In the genomic region with DNA sequence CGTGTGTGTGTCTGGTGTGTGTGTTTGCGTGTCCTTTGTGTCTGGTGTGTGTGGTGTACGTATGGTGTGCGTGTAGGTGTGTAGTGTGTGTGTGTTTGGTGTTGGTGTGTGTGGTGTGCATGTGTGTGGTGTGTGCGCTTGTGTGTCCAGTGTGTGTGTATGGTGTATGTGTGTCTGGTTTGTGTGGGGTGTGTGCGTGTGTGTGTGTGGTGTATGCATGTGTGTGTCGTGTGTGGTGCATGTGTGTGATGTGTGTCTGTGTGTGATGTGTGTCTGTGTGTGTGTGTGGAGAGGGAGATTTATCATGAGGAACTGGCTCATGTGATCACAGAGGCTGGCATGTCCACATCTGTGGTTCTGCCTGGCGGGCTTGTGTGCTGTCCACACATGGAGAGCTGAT, we compare ENCODE assay signal across 1 cellular context.
A peak's percentile ranks its signal among the peaks of the same experiment; 100 is the strongest.
TF ChIP-seq lines count a peak whose summit lies in the region.

No MANE protein-coding gene starts in this region.

TF ChIP-seq in HEK293, 187 proteins besides CTCF, POLR2A, EP300 and RAD21 (continued from another document):
- TF ChIP-seq SP2 (tag by site-specific recombination; IDR thresholded peaks at IDR 0.05) (no peak), ZNF837 (tag by site-specific recombination; IDR thresholded peaks at IDR 0.05) (no peak), ZBTB26 (tag by site-specific recombination; optimal IDR thresholded peaks at IDR 0.05) (no peak), ZNF585B (tag by site-specific recombination; IDR thresholded peaks at IDR 0.05) (no peak), ZNF155 (tag by site-specific recombination; IDR thresholded peaks at IDR 0.05) (no peak), ZNF174 (tag by site-specific recombination; IDR thresholded peaks at IDR 0.05) (no peak), ZNF776 (tag by site-specific recombination; IDR thresholded peaks at IDR 0.05; ENCODE audit: borderline replicate concordance) (0 out of 2 replicates have a peak, but pooled peaks have one; percentile 12), ZNF266 (tag by site-specific recombination; IDR thresholded peaks at IDR 0.05; ENCODE audit: low read depth) (no peak), ZNF169 (tag by site-specific recombination; IDR thresholded peaks at IDR 0.05) (no peak), ZNF146 (tag by site-specific recombination; IDR thresholded peaks at IDR 0.05) (no peak), KLF7 (tag by site-specific recombination; IDR thresholded peaks at IDR 0.05; ENCODE audit: borderline replicate concordance) (no peak), FEZF1 (tag by site-specific recombination; IDR thresholded peaks at IDR 0.05) (no peak), ZNF10 (tag by site-specific recombination; IDR thresholded peaks at IDR 0.05) (no peak), ZNF416 (tag by site-specific recombination; IDR thresholded peaks at IDR 0.05) (no peak), ZIC2 (tag by site-specific recombination; IDR thresholded peaks at IDR 0.05) (no peak), ZNF510 (tag by site-specific recombination; IDR thresholded peaks at IDR 0.05; ENCODE audit: insufficient replicate concordance) (no peak), BCL11B (tag by site-specific recombination; IDR thresholded peaks at IDR 0.05; ENCODE audit: low read depth) (no peak), ZNF121 (tag by site-specific recombination; IDR thresholded peaks at IDR 0.05) (no peak), ZNF555 (tag by site-specific recombination; conservative IDR thresholded peaks at IDR 0.05) (no peak), ZNF658 (tag by site-specific recombination; IDR thresholded peaks at IDR 0.05) (peak; percentile 25; the same call in 1 of the 2 replicates), GLIS2 (tag by site-specific recombination; IDR thresholded peaks at IDR 0.05) (no peak), ZNF175 (tag by site-specific recombination; IDR thresholded peaks at IDR 0.05) (peak; percentile 68; the same call in 1 of the 2 replicates), ZNF777 (tag by site-specific recombination; IDR thresholded peaks at IDR 0.05; ENCODE audit: borderline replicate concordance) (0 out of 2 replicates have a peak, but pooled peaks have one; percentile 11), ZNF221 (tag by site-specific recombination; IDR thresholded peaks at IDR 0.05; ENCODE audit: borderline replicate concordance) (no peak)
- TF ChIP-seq, protein P1, sequence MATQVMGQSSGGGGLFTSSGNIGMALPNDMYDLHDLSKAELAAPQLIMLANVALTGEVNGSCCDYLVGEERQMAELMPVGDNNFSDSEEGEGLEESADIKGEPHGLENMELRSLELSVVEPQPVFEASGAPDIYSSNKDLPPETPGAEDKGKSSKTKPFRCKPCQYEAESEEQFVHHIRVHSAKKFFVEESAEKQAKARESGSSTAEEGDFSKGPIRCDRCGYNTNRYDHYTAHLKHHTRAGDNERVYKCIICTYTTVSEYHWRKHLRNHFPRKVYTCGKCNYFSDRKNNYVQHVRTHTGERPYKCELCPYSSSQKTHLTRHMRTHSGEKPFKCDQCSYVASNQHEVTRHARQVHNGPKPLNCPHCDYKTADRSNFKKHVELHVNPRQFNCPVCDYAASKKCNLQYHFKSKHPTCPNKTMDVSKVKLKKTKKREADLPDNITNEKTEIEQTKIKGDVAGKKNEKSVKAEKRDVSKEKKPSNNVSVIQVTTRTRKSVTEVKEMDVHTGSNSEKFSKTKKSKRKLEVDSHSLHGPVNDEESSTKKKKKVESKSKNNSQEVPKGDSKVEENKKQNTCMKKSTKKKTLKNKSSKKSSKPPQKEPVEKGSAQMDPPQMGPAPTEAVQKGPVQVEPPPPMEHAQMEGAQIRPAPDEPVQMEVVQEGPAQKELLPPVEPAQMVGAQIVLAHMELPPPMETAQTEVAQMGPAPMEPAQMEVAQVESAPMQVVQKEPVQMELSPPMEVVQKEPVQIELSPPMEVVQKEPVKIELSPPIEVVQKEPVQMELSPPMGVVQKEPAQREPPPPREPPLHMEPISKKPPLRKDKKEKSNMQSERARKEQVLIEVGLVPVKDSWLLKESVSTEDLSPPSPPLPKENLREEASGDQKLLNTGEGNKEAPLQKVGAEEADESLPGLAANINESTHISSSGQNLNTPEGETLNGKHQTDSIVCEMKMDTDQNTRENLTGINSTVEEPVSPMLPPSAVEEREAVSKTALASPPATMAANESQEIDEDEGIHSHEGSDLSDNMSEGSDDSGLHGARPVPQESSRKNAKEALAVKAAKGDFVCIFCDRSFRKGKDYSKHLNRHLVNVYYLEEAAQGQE (tag by site-specific recombination; IDR thresholded peaks at IDR 0.05) = no peak
- TF ChIP-seq, protein P2, sequence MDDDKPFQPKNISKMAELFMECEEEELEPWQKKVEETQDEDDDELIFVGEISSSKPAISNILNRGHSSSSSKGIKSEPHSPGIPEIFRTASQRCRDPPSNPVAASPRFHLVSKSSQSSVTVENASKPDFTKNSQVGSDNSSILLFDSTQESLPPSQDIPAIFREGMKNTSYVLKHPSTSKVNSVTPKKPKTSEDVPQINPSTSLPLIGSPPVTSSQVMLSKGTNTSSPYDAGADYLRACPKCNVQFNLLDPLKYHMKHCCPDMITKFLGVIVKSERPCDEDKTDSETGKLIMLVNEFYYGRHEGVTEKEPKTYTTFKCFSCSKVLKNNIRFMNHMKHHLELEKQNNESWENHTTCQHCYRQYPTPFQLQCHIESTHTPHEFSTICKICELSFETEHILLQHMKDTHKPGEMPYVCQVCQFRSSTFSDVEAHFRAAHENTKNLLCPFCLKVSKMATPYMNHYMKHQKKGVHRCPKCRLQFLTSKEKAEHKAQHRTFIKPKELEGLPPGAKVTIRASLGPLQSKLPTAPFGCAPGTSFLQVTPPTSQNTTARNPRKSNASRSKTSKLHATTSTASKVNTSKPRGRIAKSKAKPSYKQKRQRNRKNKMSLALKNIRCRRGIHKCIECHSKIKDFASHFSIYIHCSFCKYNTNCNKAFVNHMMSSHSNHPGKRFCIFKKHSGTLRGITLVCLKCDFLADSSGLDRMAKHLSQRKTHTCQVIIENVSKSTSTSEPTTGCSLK (tag by site-specific recombination; IDR thresholded peaks at IDR 0.05) = no peak
- TF ChIP-seq, protein P3, sequence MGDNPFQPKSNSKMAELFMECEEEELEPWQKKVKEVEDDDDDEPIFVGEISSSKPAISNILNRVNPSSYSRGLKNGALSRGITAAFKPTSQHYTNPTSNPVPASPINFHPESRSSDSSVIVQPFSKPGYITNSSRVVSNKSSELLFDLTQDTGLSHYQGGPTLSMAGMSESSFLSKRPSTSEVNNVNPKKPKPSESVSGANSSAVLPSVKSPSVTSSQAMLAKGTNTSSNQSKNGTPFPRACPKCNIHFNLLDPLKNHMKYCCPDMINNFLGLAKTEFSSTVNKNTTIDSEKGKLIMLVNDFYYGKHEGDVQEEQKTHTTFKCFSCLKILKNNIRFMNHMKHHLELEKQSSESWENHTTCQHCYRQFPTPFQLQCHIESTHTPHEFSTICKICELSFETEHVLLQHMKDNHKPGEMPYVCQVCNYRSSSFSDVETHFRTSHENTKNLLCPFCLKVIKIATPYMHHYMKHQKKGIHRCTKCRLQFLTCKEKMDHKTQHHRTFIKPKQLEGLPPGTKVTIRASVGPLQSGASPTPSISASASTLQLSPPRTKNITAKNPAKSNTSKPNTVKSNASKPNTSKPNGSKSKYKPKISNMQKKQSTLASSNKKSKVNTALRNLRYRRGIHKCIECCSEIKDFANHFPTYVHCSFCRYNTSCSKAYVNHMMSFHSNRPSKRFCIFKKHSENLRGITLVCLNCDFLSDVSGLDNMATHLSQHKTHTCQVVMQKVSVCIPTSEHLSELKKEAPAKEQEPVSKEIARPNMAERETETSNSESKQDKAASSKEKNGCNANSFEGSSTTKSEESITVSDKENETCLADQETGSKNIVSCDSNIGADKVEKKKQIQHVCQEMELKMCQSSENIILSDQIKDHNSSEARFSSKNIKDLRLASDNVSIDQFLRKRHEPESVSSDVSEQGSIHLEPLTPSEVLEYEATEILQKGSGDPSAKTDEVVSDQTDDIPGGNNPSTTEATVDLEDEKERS (tag by site-specific recombination; IDR thresholded peaks at IDR 0.05) = no peak
- TF ChIP-seq, protein P4, sequence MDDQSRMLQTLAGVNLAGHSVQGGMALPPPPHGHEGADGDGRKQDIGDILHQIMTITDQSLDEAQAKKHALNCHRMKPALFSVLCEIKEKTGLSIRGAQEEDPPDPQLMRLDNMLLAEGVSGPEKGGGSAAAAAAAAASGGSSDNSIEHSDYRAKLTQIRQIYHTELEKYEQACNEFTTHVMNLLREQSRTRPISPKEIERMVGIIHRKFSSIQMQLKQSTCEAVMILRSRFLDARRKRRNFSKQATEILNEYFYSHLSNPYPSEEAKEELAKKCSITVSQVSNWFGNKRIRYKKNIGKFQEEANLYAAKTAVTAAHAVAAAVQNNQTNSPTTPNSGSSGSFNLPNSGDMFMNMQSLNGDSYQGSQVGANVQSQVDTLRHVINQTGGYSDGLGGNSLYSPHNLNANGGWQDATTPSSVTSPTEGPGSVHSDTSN (CRISPR knock-in tag; IDR thresholded peaks at IDR 0.05) = no peak
- TF ChIP-seq, protein P5, sequence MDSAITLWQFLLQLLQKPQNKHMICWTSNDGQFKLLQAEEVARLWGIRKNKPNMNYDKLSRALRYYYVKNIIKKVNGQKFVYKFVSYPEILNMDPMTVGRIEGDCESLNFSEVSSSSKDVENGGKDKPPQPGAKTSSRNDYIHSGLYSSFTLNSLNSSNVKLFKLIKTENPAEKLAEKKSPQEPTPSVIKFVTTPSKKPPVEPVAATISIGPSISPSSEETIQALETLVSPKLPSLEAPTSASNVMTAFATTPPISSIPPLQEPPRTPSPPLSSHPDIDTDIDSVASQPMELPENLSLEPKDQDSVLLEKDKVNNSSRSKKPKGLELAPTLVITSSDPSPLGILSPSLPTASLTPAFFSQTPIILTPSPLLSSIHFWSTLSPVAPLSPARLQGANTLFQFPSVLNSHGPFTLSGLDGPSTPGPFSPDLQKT (IDR thresholded peaks at IDR 0.05; ENCODE audit: borderline replicate concordance, low read depth, low read length) = no peak
- TF ChIP-seq, protein P6, sequence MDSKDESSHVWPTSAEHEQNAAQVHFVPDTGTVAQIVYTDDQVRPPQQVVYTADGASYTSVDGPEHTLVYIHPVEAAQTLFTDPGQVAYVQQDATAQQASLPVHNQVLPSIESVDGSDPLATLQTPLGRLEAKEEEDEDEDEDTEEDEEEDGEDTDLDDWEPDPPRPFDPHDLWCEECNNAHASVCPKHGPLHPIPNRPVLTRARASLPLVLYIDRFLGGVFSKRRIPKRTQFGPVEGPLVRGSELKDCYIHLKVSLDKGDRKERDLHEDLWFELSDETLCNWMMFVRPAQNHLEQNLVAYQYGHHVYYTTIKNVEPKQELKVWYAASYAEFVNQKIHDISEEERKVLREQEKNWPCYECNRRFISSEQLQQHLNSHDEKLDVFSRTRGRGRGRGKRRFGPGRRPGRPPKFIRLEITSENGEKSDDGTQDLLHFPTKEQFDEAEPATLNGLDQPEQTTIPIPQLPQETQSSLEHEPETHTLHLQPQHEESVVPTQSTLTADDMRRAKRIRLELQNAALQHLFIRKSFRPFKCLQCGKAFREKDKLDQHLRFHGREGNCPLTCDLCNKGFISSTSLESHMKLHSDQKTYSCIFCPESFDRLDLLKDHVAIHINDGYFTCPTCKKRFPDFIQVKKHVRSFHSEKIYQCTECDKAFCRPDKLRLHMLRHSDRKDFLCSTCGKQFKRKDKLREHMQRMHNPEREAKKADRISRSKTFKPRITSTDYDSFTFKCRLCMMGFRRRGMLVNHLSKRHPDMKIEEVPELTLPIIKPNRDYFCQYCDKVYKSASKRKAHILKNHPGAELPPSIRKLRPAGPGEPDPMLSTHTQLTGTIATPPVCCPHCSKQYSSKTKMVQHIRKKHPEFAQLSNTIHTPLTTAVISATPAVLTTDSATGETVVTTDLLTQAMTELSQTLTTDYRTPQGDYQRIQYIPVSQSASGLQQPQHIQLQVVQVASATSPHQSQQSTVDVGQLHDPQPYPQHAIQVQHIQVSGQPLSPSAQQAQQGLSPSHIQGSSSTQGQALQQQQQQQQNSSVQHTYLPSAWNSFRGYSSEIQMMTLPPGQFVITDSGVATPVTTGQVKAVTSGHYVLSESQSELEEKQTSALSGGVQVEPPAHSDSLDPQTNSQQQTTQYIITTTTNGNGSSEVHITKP (tag by site-specific recombination; IDR thresholded peaks at IDR 0.05) = no peak
